Comparison of ENCODE assay signal across 18 cellular contexts in the genomic region with DNA sequence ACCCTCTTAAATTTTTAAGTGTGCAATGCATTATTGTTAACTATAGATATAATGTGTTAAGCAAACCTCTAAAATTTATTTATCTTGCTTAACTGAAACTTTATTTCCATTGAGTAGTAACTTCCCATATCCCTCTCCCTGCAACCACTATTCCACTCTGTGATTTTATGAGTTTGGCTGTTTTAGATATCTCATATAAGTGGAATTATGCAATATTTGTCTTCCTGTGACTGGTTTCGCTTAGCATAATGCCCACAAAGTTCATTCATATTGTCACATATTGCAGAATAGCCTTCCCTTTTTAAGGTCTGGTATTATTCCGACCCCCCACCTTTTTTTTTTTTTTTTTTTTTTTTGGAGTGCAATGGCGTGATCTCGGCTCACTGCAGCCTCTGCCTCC.
DNase-seq lines count a peak whose midpoint lies in the region; ATAC-seq, FAIRE-seq and TF ChIP-seq lines count a peak whose summit lies in the region.
"Had no signal": no experiment of that assay in that cellular context is flagged by ENCODE, and none has a peak within 500 bp of the region (broad histone marks: within the 10 kb centered on the region; RNA-seq: fewer than 3 reads in every experiment).

No MANE protein-coding gene starts in this region.

- peak; percentile 23 for ATAC-seq in Right ventricle myocardium superior (ENCODE audit: poor library complexity)
- no peak for ATAC-seq in Right ventricle myocardium inferior
- ATAC-seq in PC-3: peak; percentile 42; the same call in 1 of the 2 replicates
- peak in 2 of 4 donors; percentile 21 to 32 for ATAC-seq in pancreas
- ATAC-seq in HG02870 (IDR thresholded peaks at IDR 0.05; ENCODE audit: unreplicated experiment): no peak

- no TSS peak for BruUV-seq in PC-3 (replicated peaks; lab: Mats Ljungman, UMichigan)

- intact Hi-C loops in Right ventricle myocardium superior (cut with DNase I): no loop called here
- intact Hi-C loops in Right ventricle myocardium inferior (cut with DNase I): no loop called here
- intact Hi-C loops in PC-3 (cut with micrococcal nuclease): no loop called here
- intact Hi-C loops in pancreas (cut with DNase I): no loop called here

- WGBS in pancreas, 2 donors: 84 to 86% methylated on average over 4 of the region's 4 CpGs

- CTCF ChIA-PET in PC-3 (lab: Charles Lee): no interaction called here

- H3K4me1 ChIP-seq in PC-3 (ENCODE audit: insufficient read depth, low read length) (peaks cover 12% of the 10 kb centered on the region; the same call in 1 of the 2 replicates), pancreas (peaks cover 0 to 7% (median 4%) of the 10 kb centered on the region in 3 donors)
- H3K4me1 ChIP-seq: Caco-2, HAP-1, SJSA1 had no signal

- H3K36me3 ChIP-seq in PC-3 (ENCODE audit: low read depth, low read length) (no peaks in the 10 kb centered on the region), pancreas (no peaks in the 10 kb centered on the region)
- H3K36me3 ChIP-seq: HAP-1, SJSA1 had no signal

- no peaks in the 10 kb centered on the region for H3K9me2 ChIP-seq in PC-3 (replicated peaks; ENCODE audit: low read length)

- no peaks in the 10 kb centered on the region for H3K9me3 ChIP-seq in PC-3 (ENCODE audit: low read length)
- H3K9me3 ChIP-seq in pancreas: no peaks in the 10 kb centered on the region
- H3K9me3 ChIP-seq: Caco-2, HAP-1, SJSA1 had no signal

- no peaks in the 10 kb centered on the region for H4K20me1 ChIP-seq in PC-3 (ENCODE audit: low read length)

- H3K4me2 ChIP-seq in PC-3 (ENCODE audit: low read length): no peak overlapping the region

- H3K79me2 ChIP-seq in PC-3 (ENCODE audit: low read length): no peaks in the 10 kb centered on the region

- H2AFZ ChIP-seq in PC-3 (ENCODE audit: low read length): no peak overlapping the region

- no peaks in the 10 kb centered on the region for H3F3A ChIP-seq in PC-3 (ENCODE audit: low read length, unreplicated experiment)

- H3K9ac ChIP-seq in PC-3 (ENCODE audit: low read length): no peak overlapping the region

- DNase-seq in Right ventricle myocardium superior (no peak), Right ventricle myocardium inferior (ENCODE audit: missing footprints) (no peak), LNCaP clone FGC (ENCODE audit: low read depth) (peak; percentile 71), PC-3 (peak; percentile 55), pancreas (no peak), islet precursor cell (no peak)
- DNase-seq: Caco-2; CD4-positive, CD25-positive, alpha-beta regulatory T cell; DMS153; NCI-H1092; NCI-H146; NCI-H2081; NCI-H510A; NCI-H82; SW 1271 had no signal

- peak; percentile 51 for FAIRE-seq in pancreas (lab: Jason Lieb, UNC)

- H3K27ac ChIP-seq in PC-3 (ENCODE audit: low read length) (no peak overlapping the region), pancreas (no peak overlapping the region)
- H3K27ac ChIP-seq: SJSA1 had no signal

- POLR2A ChIA-PET in PC-3 (lab: Charles Lee; ENCODE audit: unreplicated experiment): no interaction called here

- H3K4me3 ChIP-seq in LNCaP clone FGC (ENCODE audit: low read depth, low read length) (no peak overlapping the region), PC-3 (ENCODE audit: low read length) (no peak overlapping the region), pancreas (no peak overlapping the region)
- H3K4me3 ChIP-seq: HAP-1, SJSA1 had no signal

- TF ChIP-seq CTCF in LNCaP clone FGC (IDR thresholded peaks at IDR 0.05; ENCODE audit: control insufficient read depth, extremely low read depth, insufficient read depth): no peak
- no peak for TF ChIP-seq CTCF in PC-3 (conservative IDR thresholded peaks at IDR 0.05; ENCODE audit: low read depth, low read length)
- TF ChIP-seq CTCF in pancreas (IDR thresholded peaks at IDR 0.05): no peak

- no peaks in the 10 kb centered on the region for H3K27me3 ChIP-seq in PC-3 (ENCODE audit: low read length)
- H3K27me3 ChIP-seq in pancreas: no peaks in the 10 kb centered on the region
- H3K27me3 ChIP-seq: SJSA1 had no signal

Comparison
In these comparisons a context has a peak if more than half of its experiments do, and no peak if none do; other contexts are left out.
1. ATAC-seq: peak in Right ventricle myocardium superior (single experiment) and PC-3 (single experiment); none in Right ventricle myocardium inferior (single experiment) and HG02870 (single experiment).
2. DNase-seq: peak in LNCaP clone FGC (single experiment) and PC-3 (single experiment); none in Right ventricle myocardium superior (single experiment), Right ventricle myocardium inferior (single experiment), pancreas (0 of 6) and islet precursor cell (single experiment).